ENCODE assay signal across 1 cellular context in the genomic region with DNA sequence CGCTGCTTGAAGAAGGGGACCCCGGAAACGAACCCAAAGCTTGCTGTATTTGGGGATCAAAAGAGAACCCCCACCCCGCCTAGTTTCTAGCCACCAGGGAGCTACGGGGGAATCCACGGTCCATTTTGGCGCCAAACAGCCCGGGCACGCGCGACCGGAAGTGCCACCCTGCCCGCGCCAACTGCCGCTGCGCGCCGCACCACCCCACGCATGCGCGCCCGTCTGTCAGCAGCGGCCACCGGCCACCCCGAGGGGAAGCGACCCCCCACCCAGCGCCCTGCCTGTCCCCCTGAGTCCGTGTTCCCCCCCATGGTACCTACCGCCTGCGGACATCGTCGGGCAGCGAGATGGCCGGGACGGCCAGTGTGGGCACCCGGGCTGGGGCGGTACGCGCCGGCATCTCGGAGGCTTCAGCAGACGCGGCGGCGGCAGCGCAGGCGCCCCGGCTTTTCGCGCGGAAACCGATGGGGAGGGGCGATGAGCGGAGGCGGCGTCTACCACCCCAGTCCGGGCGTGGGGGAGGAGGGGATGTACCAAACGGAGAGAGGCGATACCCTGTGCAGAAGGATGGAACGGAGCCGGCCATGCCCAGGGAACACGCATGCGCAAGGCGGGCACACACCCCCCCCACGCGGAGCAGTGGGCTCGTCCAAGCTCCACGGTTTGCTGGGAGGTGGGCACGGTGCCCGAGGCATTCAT.
TF ChIP-seq lines count a peak whose summit lies in the region.

A gene (minus strand): TSS at position 454 of the 699 bp plus-strand sequence. CDS start 54 bp downstream, at position 400.

TF ChIP-seq in K562, 482 proteins besides CTCF, POLR2A, EP300 and RAD21 (continued from another document and continues in another):
- TF ChIP-seq, protein P1, sequence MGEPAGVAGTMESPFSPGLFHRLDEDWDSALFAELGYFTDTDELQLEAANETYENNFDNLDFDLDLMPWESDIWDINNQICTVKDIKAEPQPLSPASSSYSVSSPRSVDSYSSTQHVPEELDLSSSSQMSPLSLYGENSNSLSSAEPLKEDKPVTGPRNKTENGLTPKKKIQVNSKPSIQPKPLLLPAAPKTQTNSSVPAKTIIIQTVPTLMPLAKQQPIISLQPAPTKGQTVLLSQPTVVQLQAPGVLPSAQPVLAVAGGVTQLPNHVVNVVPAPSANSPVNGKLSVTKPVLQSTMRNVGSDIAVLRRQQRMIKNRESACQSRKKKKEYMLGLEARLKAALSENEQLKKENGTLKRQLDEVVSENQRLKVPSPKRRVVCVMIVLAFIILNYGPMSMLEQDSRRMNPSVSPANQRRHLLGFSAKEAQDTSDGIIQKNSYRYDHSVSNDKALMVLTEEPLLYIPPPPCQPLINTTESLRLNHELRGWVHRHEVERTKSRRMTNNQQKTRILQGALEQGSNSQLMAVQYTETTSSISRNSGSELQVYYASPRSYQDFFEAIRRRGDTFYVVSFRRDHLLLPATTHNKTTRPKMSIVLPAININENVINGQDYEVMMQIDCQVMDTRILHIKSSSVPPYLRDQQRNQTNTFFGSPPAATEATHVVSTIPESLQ (CRISPR knock-in tag; IDR thresholded peaks at IDR 0.05): peak; percentile 42
- no peak for TF ChIP-seq CBFA2T2 (conservative IDR thresholded peaks at IDR 0.05)
- TF ChIP-seq KAT8 (IDR thresholded peaks at IDR 0.05; ENCODE audit: low read depth): no peak
- TF ChIP-seq, protein P2, sequence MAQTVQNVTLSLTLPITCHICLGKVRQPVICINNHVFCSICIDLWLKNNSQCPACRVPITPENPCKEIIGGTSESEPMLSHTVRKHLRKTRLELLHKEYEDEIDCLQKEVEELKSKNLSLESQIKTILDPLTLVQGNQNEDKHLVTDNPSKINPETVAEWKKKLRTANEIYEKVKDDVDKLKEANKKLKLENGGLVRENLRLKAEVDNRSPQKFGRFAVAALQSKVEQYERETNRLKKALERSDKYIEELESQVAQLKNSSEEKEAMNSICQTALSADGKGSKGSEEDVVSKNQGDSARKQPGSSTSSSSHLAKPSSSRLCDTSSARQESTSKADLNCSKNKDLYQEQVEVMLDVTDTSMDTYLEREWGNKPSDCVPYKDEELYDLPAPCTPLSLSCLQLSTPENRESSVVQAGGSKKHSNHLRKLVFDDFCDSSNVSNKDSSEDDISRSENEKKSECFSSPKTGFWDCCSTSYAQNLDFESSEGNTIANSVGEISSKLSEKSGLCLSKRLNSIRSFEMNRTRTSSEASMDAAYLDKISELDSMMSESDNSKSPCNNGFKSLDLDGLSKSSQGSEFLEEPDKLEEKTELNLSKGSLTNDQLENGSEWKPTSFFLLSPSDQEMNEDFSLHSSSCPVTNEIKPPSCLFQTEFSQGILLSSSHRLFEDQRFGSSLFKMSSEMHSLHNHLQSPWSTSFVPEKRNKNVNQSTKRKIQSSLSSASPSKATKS (CRISPR knock-in tag; IDR thresholded peaks at IDR 0.05): no peak
- peak; percentile 99 for TF ChIP-seq CTBP1 (IDR thresholded peaks at IDR 0.05; ENCODE audit: borderline replicate concordance)
- TF ChIP-seq CSDE1 (IDR thresholded peaks at IDR 0.05): no peak
- TF ChIP-seq BDP1 (IDR thresholded peaks at IDR 0.05; ENCODE audit: insufficient read depth, insufficient read length): no peak
- no peak for TF ChIP-seq XRCC3 (IDR thresholded peaks at IDR 0.05)
- TF ChIP-seq MAFK (IDR thresholded peaks at IDR 0.05; ENCODE audit: low read length): no peak; the same call in 1 of the 2 replicates
- TF ChIP-seq SMARCB1 (IDR thresholded peaks at IDR 0.05; ENCODE audit: insufficient read length, low read depth): no peak
- no peak for TF ChIP-seq ZNF224 (CRISPR knock-in tag; IDR thresholded peaks at IDR 0.05)
- peak; percentile 82 for TF ChIP-seq FIP1L1 (IDR thresholded peaks at IDR 0.05; ENCODE audit: low read depth, low read length, poor library complexity, severe bottlenecking)
- peak; percentile 97 for TF ChIP-seq HNRNPL (IDR thresholded peaks at IDR 0.05; ENCODE audit: low read depth, low read length)
- no peak for TF ChIP-seq PHTF2 (CRISPR knock-in tag; IDR thresholded peaks at IDR 0.05)
- TF ChIP-seq, protein P3, sequence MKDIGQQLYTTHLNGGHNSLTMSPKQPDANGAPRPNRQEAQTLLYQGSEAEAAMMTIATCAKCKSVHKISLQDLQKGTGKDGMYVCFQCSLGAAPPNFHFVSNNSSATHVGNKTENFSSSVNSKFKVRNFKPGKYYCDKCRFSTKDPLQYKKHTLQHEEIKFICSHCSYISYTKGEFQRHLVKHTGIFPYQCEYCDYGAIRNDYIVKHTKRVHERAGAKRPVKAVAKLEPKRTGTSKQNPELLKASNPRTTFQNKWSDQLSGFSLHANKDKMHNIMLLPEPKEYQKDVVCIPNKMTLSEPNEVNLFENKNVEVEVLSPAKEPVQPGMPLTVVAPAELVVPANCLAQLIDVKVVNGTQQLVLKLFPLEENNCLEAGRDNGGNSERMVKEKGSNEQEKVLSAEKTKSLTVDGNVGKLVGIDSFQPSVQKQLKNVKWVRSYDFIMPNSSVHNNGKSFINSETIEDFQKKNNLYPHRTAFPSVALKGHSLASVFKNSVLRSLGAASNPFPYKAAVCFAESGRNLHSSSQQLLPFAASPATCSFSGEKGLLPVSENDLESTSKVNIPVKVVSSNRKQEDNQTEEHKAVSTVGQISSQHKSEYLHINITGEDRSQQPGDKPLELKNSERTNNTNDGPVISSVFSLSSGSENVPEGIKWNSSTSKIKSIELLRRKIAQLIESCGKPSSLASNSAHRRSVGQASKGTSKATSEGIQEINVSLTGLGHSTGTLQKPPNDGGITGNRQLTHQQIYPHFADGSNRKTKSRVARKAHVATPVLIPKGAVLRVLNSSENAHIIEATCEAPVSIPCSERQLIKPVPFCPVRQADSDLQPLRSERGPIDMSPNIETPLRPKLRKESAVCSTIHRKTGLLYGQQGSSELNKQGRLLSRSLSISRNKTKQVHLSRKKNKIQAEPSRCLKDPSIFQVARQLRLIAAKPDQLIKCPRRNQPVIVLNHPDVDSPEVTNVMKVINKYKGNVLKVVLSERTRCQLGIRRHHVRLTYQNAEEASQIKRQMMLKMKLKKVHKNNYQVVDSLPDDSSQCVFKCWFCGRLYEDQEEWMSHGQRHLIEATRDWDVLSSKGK (CRISPR knock-in tag; IDR thresholded peaks at IDR 0.05): no peak
- TF ChIP-seq HMG20A (CRISPR knock-in tag; conservative IDR thresholded peaks at IDR 0.05): no peak
- TF ChIP-seq, protein P4, sequence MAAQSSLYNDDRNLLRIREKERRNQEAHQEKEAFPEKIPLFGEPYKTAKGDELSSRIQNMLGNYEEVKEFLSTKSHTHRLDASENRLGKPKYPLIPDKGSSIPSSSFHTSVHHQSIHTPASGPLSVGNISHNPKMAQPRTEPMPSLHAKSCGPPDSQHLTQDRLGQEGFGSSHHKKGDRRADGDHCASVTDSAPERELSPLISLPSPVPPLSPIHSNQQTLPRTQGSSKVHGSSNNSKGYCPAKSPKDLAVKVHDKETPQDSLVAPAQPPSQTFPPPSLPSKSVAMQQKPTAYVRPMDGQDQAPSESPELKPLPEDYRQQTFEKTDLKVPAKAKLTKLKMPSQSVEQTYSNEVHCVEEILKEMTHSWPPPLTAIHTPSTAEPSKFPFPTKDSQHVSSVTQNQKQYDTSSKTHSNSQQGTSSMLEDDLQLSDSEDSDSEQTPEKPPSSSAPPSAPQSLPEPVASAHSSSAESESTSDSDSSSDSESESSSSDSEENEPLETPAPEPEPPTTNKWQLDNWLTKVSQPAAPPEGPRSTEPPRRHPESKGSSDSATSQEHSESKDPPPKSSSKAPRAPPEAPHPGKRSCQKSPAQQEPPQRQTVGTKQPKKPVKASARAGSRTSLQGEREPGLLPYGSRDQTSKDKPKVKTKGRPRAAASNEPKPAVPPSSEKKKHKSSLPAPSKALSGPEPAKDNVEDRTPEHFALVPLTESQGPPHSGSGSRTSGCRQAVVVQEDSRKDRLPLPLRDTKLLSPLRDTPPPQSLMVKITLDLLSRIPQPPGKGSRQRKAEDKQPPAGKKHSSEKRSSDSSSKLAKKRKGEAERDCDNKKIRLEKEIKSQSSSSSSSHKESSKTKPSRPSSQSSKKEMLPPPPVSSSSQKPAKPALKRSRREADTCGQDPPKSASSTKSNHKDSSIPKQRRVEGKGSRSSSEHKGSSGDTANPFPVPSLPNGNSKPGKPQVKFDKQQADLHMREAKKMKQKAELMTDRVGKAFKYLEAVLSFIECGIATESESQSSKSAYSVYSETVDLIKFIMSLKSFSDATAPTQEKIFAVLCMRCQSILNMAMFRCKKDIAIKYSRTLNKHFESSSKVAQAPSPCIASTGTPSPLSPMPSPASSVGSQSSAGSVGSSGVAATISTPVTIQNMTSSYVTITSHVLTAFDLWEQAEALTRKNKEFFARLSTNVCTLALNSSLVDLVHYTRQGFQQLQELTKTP (IDR thresholded peaks at IDR 0.05; ENCODE audit: low read depth in 1 of 2, partially characterized antibody in 2 of 2): no peak
- TF ChIP-seq, protein P5, sequence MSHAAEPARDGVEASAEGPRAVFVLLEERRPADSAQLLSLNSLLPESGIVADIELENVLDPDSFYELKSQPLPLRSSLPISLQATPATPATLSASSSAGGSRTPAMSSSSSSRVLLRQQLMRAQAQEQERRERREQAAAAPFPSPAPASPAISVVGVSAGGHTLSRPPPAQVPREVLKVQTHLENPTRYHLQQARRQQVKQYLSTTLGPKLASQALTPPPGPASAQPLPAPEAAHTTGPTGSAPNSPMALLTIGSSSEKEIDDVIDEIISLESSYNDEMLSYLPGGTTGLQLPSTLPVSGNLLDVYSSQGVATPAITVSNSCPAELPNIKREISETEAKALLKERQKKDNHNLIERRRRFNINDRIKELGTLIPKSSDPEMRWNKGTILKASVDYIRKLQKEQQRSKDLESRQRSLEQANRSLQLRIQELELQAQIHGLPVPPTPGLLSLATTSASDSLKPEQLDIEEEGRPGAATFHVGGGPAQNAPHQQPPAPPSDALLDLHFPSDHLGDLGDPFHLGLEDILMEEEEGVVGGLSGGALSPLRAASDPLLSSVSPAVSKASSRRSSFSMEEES (CRISPR knock-in tag; IDR thresholded peaks at IDR 0.05): no peak
- no peak for TF ChIP-seq HOXB6 (CRISPR knock-in tag; IDR thresholded peaks at IDR 0.05; ENCODE audit: borderline replicate concordance)
- TF ChIP-seq, protein P6, sequence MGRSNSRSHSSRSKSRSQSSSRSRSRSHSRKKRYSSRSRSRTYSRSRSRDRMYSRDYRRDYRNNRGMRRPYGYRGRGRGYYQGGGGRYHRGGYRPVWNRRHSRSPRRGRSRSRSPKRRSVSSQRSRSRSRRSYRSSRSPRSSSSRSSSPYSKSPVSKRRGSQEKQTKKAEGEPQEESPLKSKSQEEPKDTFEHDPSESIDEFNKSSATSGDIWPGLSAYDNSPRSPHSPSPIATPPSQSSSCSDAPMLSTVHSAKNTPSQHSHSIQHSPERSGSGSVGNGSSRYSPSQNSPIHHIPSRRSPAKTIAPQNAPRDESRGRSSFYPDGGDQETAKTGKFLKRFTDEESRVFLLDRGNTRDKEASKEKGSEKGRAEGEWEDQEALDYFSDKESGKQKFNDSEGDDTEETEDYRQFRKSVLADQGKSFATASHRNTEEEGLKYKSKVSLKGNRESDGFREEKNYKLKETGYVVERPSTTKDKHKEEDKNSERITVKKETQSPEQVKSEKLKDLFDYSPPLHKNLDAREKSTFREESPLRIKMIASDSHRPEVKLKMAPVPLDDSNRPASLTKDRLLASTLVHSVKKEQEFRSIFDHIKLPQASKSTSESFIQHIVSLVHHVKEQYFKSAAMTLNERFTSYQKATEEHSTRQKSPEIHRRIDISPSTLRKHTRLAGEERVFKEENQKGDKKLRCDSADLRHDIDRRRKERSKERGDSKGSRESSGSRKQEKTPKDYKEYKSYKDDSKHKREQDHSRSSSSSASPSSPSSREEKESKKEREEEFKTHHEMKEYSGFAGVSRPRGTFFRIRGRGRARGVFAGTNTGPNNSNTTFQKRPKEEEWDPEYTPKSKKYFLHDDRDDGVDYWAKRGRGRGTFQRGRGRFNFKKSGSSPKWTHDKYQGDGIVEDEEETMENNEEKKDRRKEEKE (IDR thresholded peaks at IDR 0.05; ENCODE audit: borderline replicate concordance in 1 of 2, control insufficient read depth in 1 of 2, low read depth in 2 of 2, low read length in 1 of 2): peak in 1 of 2 experiments; percentile 94; a peak in 2 of 4 replicates
- TF ChIP-seq SP1 (CRISPR knock-in tag; IDR thresholded peaks at IDR 0.05): peak; percentile 86
- 0 out of 2 replicates have a peak, but pooled peaks have one; percentile 9 for TF ChIP-seq SIN3B (IDR thresholded peaks at IDR 0.05; ENCODE audit: low read depth)
- TF ChIP-seq TEAD2 (tag; IDR thresholded peaks at IDR 0.05): no peak
- TF ChIP-seq BACH1 (tag; IDR thresholded peaks at IDR 0.05): no peak
- TF ChIP-seq HIVEP1 (CRISPR knock-in tag; IDR thresholded peaks at IDR 0.05): no peak
- TF ChIP-seq ZNF583 (CRISPR knock-in tag; IDR thresholded peaks at IDR 0.05): no peak
- TF ChIP-seq ZNF77 (CRISPR knock-in tag; IDR thresholded peaks at IDR 0.05): no peak
- TF ChIP-seq MCM3 (IDR thresholded peaks at IDR 0.05): no peak
- peak; percentile 64 for TF ChIP-seq MTA3 (IDR thresholded peaks at IDR 0.05; ENCODE audit: borderline replicate concordance)
- peak; percentile 68 to 69; a peak in 2 of 4 replicates for TF ChIP-seq SIN3A (IDR thresholded peaks at IDR 0.05; ENCODE audit: borderline replicate concordance in 2 of 2, control insufficient read depth in 1 of 2, low read depth in 2 of 2, low read length in 2 of 2)
- TF ChIP-seq ZNF586 (CRISPR knock-in tag; conservative IDR thresholded peaks at IDR 0.05): no peak
- TF ChIP-seq TSC22D4 (tag; IDR thresholded peaks at IDR 0.05): no peak
- TF ChIP-seq ZNF311 (CRISPR knock-in tag; IDR thresholded peaks at IDR 0.05): no peak
- no peak for TF ChIP-seq ETS2 (tag; IDR thresholded peaks at IDR 0.05; ENCODE audit: borderline replicate concordance, poor library complexity, severe bottlenecking)
- TF ChIP-seq ZZZ3 (IDR thresholded peaks at IDR 0.05): no peak
- no peak for TF ChIP-seq HNRNPUL1 (IDR thresholded peaks at IDR 0.05; ENCODE audit: low read length)
- TF ChIP-seq YBX1 (IDR thresholded peaks at IDR 0.05): no peak
- no peak for TF ChIP-seq EZH2 (IDR thresholded peaks at IDR 0.05; ENCODE audit: borderline replicate concordance, low read depth, low read length)
- TF ChIP-seq RBM39 (optimal IDR thresholded peaks at IDR 0.05; ENCODE audit: low read depth, low read length): no peak
- TF ChIP-seq, protein P7, sequence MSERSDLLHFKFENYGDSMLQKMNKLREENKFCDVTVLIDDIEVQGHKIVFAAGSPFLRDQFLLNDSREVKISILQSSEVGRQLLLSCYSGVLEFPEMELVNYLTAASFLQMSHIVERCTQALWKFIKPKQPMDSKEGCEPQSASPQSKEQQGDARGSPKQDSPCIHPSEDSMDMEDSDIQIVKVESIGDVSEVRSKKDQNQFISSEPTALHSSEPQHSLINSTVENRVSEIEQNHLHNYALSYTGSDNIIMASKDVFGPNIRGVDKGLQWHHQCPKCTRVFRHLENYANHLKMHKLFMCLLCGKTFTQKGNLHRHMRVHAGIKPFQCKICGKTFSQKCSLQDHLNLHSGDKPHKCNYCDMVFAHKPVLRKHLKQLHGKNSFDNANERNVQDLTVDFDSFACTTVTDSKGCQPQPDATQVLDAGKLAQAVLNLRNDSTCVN (CRISPR knock-in tag; IDR thresholded peaks at IDR 0.05): no peak
